1 cellular context compared by ENCODE assay signal in the genomic region with DNA sequence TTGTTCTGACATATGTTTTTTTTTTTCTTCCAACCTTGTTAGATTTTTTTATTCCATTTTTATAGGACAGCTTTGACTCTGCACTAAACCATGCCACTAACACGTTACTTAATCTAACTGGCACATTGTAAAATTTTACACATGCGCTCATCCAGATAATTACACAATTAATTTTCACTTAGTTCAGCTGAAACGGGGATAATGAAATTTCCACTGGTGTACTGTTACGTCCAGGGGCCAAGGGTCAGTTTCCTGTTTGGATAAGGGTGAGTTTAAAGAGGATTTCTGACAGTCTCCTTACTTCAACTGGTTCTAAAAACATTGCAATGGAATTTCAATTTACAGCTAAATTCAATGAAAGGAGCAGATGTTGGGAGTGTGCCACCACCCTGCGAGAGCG.
TF ChIP-seq lines count a peak whose summit lies in the region.

No MANE protein-coding gene starts in this region.

TF ChIP-seq in GM23338, 12 proteins besides CTCF, POLR2A, EP300 and RAD21:
- TF ChIP-seq REST (IDR thresholded peaks at IDR 0.05; ENCODE audit: unreplicated experiment) (no peak), CREB1 (CRISPR knock-in tag; IDR thresholded peaks at IDR 0.05; ENCODE audit: low read depth) (no peak), EZH2phosphoT487 (IDR thresholded peaks at IDR 0.05; ENCODE audit: unreplicated experiment) (no peak), POLR2AphosphoS5 (IDR thresholded peaks at IDR 0.05; ENCODE audit: low read depth) (no peak), EZH2 (IDR thresholded peaks at IDR 0.05; ENCODE audit: low read depth, unreplicated experiment) (no peak), JUNB (IDR thresholded peaks at IDR 0.05; ENCODE audit: unreplicated experiment) (no peak), ETS1 (IDR thresholded peaks at IDR 0.05) (no peak), STAT1 (IDR thresholded peaks at IDR 0.05; ENCODE audit: unreplicated experiment) (no peak), ZNF114 (CRISPR knock-in tag; IDR thresholded peaks at IDR 0.05) (no peak), NANOG (IDR thresholded peaks at IDR 0.05; ENCODE audit: borderline replicate concordance) (no peak), ZNF331 (CRISPR knock-in tag; IDR thresholded peaks at IDR 0.05; ENCODE audit: low read depth) (no peak)
- TF ChIP-seq, protein P1, sequence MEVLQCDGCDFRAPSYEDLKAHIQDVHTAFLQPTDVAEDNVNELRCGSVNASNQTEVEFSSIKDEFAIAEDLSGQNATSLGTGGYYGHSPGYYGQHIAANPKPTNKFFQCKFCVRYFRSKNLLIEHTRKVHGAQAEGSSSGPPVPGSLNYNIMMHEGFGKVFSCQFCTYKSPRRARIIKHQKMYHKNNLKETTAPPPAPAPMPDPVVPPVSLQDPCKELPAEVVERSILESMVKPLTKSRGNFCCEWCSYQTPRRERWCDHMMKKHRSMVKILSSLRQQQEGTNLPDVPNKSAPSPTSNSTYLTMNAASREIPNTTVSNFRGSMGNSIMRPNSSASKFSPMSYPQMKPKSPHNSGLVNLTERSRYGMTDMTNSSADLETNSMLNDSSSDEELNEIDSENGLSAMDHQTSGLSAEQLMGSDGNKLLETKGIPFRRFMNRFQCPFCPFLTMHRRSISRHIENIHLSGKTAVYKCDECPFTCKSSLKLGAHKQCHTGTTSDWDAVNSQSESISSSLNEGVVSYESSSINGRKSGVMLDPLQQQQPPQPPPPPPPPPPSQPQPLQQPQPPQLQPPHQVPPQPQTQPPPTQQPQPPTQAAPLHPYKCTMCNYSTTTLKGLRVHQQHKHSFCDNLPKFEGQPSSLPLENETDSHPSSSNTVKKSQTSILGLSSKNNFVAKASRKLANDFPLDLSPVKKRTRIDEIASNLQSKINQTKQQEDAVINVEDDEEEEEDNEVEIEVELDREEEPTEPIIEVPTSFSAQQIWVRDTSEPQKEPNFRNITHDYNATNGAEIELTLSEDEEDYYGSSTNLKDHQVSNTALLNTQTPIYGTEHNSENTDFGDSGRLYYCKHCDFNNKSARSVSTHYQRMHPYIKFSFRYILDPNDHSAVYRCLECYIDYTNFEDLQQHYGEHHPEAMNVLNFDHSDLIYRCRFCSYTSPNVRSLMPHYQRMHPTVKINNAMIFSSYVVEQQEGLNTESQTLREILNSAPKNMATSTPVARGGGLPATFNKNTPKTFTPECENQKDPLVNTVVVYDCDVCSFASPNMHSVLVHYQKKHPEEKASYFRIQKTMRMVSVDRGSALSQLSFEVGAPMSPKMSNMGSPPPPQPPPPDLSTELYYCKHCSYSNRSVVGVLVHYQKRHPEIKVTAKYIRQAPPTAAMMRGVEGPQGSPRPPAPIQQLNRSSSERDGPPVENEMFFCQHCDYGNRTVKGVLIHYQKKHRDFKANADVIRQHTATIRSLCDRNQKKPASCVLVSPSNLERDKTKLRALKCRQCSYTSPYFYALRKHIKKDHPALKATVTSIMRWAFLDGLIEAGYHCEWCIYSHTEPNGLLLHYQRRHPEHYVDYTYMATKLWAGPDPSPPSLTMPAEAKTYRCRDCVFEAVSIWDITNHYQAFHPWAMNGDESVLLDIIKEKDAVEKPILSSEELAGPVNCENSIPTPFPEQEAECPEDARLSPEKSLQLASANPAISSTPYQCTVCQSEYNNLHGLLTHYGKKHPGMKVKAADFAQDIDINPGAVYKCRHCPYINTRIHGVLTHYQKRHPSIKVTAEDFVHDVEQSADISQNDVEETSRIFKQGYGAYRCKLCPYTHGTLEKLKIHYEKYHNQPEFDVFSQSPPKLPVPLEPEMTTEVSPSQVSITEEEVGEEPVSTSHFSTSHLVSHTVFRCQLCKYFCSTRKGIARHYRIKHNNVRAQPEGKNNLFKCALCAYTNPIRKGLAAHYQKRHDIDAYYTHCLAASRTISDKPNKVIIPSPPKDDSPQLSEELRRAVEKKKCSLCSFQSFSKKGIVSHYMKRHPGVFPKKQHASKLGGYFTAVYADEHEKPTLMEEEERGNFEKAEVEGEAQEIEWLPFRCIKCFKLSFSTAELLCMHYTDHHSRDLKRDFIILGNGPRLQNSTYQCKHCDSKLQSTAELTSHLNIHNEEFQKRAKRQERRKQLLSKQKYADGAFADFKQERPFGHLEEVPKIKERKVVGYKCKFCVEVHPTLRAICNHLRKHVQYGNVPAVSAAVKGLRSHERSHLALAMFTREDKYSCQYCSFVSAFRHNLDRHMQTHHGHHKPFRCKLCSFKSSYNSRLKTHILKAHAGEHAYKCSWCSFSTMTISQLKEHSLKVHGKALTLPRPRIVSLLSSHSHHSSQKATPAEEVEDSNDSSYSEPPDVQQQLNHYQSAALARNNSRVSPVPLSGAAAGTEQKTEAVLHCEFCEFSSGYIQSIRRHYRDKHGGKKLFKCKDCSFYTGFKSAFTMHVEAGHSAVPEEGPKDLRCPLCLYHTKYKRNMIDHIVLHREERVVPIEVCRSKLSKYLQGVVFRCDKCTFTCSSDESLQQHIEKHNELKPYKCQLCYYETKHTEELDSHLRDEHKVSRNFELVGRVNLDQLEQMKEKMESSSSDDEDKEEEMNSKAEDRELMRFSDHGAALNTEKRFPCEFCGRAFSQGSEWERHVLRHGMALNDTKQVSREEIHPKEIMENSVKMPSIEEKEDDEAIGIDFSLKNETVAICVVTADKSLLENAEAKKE (CRISPR knock-in tag; IDR thresholded peaks at IDR 0.05): no peak
